In the genomic region with DNA sequence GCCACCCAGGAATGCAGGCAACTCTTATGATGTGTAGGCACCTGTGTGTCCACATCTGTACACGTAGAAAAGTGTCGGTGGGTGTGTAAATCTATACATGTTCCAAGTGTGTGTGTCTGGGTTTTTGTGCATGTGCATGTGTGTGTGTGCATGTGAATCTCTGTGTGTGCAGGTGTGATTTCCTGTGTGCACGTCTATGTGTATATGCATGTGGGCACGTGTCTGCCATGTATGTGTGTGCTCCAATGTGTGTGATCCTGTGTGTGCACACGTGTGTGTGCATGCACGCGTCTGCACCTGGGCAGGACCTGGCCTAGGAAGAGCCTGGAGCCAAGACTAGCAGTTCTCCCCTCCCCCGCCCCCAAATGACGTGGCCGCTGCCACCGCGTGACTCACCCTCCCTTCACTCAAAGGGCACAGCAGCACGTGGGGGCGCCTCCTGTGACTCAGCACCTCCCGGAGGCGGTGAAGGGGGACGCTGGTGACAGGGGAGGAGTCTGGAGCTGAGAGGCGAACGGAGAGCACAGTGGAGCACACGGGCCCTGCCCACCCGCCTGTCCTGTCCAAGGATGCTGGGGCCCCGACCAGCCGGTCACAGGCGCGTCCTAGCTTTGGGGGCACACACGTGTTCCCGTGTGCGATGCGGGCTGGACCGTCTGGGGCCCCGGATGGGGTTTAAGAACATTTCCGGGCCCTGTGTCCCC, we compare ENCODE assay signal across 1 cellular context.
TF ChIP-seq lines count a peak whose summit lies in the region.

No MANE protein-coding gene starts in this region.

TF ChIP-seq in HepG2, 621 proteins besides CTCF, POLR2A, EP300 and RAD21 (continued from another document and continues in another):
- TF ChIP-seq, protein P1, sequence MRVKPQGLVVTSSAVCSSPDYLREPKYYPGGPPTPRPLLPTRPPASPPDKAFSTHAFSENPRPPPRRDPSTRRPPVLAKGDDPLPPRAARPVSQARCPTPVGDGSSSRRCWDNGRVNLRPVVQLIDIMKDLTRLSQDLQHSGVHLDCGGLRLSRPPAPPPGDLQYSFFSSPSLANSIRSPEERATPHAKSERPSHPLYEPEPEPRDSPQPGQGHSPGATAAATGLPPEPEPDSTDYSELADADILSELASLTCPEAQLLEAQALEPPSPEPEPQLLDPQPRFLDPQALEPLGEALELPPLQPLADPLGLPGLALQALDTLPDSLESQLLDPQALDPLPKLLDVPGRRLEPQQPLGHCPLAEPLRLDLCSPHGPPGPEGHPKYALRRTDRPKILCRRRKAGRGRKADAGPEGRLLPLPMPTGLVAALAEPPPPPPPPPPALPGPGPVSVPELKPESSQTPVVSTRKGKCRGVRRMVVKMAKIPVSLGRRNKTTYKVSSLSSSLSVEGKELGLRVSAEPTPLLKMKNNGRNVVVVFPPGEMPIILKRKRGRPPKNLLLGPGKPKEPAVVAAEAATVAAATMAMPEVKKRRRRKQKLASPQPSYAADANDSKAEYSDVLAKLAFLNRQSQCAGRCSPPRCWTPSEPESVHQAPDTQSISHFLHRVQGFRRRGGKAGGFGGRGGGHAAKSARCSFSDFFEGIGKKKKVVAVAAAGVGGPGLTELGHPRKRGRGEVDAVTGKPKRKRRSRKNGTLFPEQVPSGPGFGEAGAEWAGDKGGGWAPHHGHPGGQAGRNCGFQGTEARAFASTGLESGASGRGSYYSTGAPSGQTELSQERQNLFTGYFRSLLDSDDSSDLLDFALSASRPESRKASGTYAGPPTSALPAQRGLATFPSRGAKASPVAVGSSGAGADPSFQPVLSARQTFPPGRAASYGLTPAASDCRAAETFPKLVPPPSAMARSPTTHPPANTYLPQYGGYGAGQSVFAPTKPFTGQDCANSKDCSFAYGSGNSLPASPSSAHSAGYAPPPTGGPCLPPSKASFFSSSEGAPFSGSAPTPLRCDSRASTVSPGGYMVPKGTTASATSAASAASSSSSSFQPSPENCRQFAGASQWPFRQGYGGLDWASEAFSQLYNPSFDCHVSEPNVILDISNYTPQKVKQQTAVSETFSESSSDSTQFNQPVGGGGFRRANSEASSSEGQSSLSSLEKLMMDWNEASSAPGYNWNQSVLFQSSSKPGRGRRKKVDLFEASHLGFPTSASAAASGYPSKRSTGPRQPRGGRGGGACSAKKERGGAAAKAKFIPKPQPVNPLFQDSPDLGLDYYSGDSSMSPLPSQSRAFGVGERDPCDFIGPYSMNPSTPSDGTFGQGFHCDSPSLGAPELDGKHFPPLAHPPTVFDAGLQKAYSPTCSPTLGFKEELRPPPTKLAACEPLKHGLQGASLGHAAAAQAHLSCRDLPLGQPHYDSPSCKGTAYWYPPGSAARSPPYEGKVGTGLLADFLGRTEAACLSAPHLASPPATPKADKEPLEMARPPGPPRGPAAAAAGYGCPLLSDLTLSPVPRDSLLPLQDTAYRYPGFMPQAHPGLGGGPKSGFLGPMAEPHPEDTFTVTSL (CRISPR knock-in tag; IDR thresholded peaks at IDR 0.05; ENCODE audit: borderline replicate concordance): 0 out of 2 replicates have a peak, but pooled peaks have one; percentile 8
- TF ChIP-seq, protein P2, sequence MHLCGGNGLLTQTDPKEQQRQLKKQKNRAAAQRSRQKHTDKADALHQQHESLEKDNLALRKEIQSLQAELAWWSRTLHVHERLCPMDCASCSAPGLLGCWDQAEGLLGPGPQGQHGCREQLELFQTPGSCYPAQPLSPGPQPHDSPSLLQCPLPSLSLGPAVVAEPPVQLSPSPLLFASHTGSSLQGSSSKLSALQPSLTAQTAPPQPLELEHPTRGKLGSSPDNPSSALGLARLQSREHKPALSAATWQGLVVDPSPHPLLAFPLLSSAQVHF (CRISPR knock-in tag; IDR thresholded peaks at IDR 0.05): peak; percentile 95
- TF ChIP-seq ZNF484 (CRISPR knock-in tag; IDR thresholded peaks at IDR 0.05; ENCODE audit: borderline replicate concordance, low read depth): peak; percentile 59; the same call in 1 of the 2 replicates
- peak; percentile 82 for TF ChIP-seq PPARG (CRISPR knock-in tag; conservative IDR thresholded peaks at IDR 0.05)
- TF ChIP-seq POGZ (CRISPR knock-in tag; IDR thresholded peaks at IDR 0.05): no peak; the same call in 1 of the 2 replicates
- peak; percentile 44; the same call in 1 of the 2 replicates for TF ChIP-seq ZMYM4 (CRISPR knock-in tag; IDR thresholded peaks at IDR 0.05)
- TF ChIP-seq ZNF468 (CRISPR knock-in tag; IDR thresholded peaks at IDR 0.05): no peak
- TF ChIP-seq, protein P3, sequence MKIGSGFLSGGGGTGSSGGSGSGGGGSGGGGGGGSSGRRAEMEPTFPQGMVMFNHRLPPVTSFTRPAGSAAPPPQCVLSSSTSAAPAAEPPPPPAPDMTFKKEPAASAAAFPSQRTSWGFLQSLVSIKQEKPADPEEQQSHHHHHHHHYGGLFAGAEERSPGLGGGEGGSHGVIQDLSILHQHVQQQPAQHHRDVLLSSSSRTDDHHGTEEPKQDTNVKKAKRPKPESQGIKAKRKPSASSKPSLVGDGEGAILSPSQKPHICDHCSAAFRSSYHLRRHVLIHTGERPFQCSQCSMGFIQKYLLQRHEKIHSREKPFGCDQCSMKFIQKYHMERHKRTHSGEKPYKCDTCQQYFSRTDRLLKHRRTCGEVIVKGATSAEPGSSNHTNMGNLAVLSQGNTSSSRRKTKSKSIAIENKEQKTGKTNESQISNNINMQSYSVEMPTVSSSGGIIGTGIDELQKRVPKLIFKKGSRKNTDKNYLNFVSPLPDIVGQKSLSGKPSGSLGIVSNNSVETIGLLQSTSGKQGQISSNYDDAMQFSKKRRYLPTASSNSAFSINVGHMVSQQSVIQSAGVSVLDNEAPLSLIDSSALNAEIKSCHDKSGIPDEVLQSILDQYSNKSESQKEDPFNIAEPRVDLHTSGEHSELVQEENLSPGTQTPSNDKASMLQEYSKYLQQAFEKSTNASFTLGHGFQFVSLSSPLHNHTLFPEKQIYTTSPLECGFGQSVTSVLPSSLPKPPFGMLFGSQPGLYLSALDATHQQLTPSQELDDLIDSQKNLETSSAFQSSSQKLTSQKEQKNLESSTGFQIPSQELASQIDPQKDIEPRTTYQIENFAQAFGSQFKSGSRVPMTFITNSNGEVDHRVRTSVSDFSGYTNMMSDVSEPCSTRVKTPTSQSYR (CRISPR knock-in tag; IDR thresholded peaks at IDR 0.05; ENCODE audit: borderline replicate concordance): peak; percentile 96
- no peak for TF ChIP-seq ISX (CRISPR knock-in tag; conservative IDR thresholded peaks at IDR 0.05)
- TF ChIP-seq ZNF589 (CRISPR knock-in tag; conservative IDR thresholded peaks at IDR 0.05): peak; percentile 89
- TF ChIP-seq JDP2 (CRISPR knock-in tag; IDR thresholded peaks at IDR 0.05; ENCODE audit: borderline replicate concordance): 0 out of 2 replicates have a peak, but pooled peaks have one; percentile 50
- peak; percentile 92 for TF ChIP-seq MED1 (CRISPR knock-in tag; IDR thresholded peaks at IDR 0.05)
- TF ChIP-seq, protein P4, sequence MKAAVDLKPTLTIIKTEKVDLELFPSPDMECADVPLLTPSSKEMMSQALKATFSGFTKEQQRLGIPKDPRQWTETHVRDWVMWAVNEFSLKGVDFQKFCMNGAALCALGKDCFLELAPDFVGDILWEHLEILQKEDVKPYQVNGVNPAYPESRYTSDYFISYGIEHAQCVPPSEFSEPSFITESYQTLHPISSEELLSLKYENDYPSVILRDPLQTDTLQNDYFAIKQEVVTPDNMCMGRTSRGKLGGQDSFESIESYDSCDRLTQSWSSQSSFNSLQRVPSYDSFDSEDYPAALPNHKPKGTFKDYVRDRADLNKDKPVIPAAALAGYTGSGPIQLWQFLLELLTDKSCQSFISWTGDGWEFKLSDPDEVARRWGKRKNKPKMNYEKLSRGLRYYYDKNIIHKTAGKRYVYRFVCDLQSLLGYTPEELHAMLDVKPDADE (CRISPR knock-in tag; IDR thresholded peaks at IDR 0.05): 0 out of 2 replicates have a peak, but pooled peaks have one; percentile 33
- 0 out of 2 replicates have a peak, but pooled peaks have one; percentile 87 for TF ChIP-seq ZNF780A (CRISPR knock-in tag; IDR thresholded peaks at IDR 0.05)
- TF ChIP-seq ADNP (CRISPR knock-in tag; IDR thresholded peaks at IDR 0.05): no peak
- TF ChIP-seq, protein P5, sequence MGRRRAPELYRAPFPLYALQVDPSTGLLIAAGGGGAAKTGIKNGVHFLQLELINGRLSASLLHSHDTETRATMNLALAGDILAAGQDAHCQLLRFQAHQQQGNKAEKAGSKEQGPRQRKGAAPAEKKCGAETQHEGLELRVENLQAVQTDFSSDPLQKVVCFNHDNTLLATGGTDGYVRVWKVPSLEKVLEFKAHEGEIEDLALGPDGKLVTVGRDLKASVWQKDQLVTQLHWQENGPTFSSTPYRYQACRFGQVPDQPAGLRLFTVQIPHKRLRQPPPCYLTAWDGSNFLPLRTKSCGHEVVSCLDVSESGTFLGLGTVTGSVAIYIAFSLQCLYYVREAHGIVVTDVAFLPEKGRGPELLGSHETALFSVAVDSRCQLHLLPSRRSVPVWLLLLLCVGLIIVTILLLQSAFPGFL (CRISPR knock-in tag; IDR thresholded peaks at IDR 0.05): no peak
- no peak for TF ChIP-seq NONO (IDR thresholded peaks at IDR 0.05)
- TF ChIP-seq NONO (CRISPR knock-in tag; conservative IDR thresholded peaks at IDR 0.05): peak; percentile 90
- TF ChIP-seq ZNF549 (CRISPR knock-in tag; IDR thresholded peaks at IDR 0.05): no peak
- peak; percentile 82 for TF ChIP-seq SKI (IDR thresholded peaks at IDR 0.05; ENCODE audit: partially characterized antibody)
- TF ChIP-seq NCOA5 (CRISPR knock-in tag; IDR thresholded peaks at IDR 0.05): no peak
- TF ChIP-seq SSRP1 (CRISPR knock-in tag; IDR thresholded peaks at IDR 0.05): peak; percentile 74; the same call in 1 of the 2 replicates
- TF ChIP-seq, protein P6, sequence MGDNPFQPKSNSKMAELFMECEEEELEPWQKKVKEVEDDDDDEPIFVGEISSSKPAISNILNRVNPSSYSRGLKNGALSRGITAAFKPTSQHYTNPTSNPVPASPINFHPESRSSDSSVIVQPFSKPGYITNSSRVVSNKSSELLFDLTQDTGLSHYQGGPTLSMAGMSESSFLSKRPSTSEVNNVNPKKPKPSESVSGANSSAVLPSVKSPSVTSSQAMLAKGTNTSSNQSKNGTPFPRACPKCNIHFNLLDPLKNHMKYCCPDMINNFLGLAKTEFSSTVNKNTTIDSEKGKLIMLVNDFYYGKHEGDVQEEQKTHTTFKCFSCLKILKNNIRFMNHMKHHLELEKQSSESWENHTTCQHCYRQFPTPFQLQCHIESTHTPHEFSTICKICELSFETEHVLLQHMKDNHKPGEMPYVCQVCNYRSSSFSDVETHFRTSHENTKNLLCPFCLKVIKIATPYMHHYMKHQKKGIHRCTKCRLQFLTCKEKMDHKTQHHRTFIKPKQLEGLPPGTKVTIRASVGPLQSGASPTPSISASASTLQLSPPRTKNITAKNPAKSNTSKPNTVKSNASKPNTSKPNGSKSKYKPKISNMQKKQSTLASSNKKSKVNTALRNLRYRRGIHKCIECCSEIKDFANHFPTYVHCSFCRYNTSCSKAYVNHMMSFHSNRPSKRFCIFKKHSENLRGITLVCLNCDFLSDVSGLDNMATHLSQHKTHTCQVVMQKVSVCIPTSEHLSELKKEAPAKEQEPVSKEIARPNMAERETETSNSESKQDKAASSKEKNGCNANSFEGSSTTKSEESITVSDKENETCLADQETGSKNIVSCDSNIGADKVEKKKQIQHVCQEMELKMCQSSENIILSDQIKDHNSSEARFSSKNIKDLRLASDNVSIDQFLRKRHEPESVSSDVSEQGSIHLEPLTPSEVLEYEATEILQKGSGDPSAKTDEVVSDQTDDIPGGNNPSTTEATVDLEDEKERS (CRISPR knock-in tag; IDR thresholded peaks at IDR 0.05): peak; percentile 90
- TF ChIP-seq MBD4 (IDR thresholded peaks at IDR 0.05; ENCODE audit: borderline replicate concordance, low read length): no peak
- TF ChIP-seq, protein P7, sequence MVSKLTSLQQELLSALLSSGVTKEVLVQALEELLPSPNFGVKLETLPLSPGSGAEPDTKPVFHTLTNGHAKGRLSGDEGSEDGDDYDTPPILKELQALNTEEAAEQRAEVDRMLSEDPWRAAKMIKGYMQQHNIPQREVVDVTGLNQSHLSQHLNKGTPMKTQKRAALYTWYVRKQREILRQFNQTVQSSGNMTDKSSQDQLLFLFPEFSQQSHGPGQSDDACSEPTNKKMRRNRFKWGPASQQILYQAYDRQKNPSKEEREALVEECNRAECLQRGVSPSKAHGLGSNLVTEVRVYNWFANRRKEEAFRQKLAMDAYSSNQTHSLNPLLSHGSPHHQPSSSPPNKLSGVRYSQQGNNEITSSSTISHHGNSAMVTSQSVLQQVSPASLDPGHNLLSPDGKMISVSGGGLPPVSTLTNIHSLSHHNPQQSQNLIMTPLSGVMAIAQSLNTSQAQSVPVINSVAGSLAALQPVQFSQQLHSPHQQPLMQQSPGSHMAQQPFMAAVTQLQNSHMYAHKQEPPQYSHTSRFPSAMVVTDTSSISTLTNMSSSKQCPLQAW (CRISPR knock-in tag; IDR thresholded peaks at IDR 0.05): peak; percentile 91
- TF ChIP-seq NFE2L1 (CRISPR knock-in tag; IDR thresholded peaks at IDR 0.05; ENCODE audit: borderline replicate concordance): peak; percentile 98
- TF ChIP-seq ZNF572 (CRISPR knock-in tag; IDR thresholded peaks at IDR 0.05): no peak
- peak; percentile 97 for TF ChIP-seq ZFP37 (CRISPR knock-in tag; IDR thresholded peaks at IDR 0.05; ENCODE audit: borderline replicate concordance)
- no peak for TF ChIP-seq ZKSCAN1 (IDR thresholded peaks at IDR 0.05; ENCODE audit: low read length)
- TF ChIP-seq, protein P8, sequence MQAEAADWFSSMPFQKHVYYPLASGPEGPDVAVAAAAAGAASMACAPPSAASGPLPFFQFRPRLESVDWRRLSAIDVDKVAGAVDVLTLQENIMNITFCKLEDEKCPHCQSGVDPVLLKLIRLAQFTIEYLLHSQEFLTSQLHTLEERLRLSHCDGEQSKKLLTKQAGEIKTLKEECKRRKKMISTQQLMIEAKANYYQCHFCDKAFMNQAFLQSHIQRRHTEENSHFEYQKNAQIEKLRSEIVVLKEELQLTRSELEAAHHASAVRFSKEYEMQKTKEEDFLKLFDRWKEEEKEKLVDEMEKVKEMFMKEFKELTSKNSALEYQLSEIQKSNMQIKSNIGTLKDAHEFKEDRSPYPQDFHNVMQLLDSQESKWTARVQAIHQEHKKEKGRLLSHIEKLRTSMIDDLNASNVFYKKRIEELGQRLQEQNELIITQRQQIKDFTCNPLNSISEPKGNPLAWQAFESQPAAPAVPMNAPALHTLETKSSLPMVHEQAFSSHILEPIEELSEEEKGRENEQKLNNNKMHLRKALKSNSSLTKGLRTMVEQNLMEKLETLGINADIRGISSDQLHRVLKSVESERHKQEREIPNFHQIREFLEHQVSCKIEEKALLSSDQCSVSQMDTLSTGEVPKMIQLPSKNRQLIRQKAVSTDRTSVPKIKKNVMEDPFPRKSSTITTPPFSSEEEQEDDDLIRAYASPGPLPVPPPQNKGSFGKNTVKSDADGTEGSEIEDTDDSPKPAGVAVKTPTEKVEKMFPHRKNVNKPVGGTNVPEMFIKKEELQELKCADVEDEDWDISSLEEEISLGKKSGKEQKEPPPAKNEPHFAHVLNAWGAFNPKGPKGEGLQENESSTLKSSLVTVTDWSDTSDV (CRISPR knock-in tag; IDR thresholded peaks at IDR 0.05): peak; percentile 96
- no peak; the same call in 1 of the 2 replicates for TF ChIP-seq ZNF550 (CRISPR knock-in tag; IDR thresholded peaks at IDR 0.05; ENCODE audit: borderline replicate concordance)
- TF ChIP-seq ZNF232 (CRISPR knock-in tag; IDR thresholded peaks at IDR 0.05; ENCODE audit: borderline replicate concordance): peak; percentile 54; the same call in 1 of the 2 replicates
- peak; percentile 66; the same call in 1 of the 2 replicates for TF ChIP-seq MIER2 (CRISPR knock-in tag; IDR thresholded peaks at IDR 0.05)
- no peak for TF ChIP-seq PAWR (CRISPR knock-in tag; IDR thresholded peaks at IDR 0.05; ENCODE audit: borderline replicate concordance)
- TF ChIP-seq MYC (CRISPR knock-in tag; IDR thresholded peaks at IDR 0.05; ENCODE audit: borderline replicate concordance): peak; percentile 98
- TF ChIP-seq ZNF558 (CRISPR knock-in tag; IDR thresholded peaks at IDR 0.05; ENCODE audit: borderline replicate concordance): 0 out of 2 replicates have a peak, but pooled peaks have one; percentile 21
